Comparison of ENCODE assay signal across 24 cellular contexts in the genomic region with DNA sequence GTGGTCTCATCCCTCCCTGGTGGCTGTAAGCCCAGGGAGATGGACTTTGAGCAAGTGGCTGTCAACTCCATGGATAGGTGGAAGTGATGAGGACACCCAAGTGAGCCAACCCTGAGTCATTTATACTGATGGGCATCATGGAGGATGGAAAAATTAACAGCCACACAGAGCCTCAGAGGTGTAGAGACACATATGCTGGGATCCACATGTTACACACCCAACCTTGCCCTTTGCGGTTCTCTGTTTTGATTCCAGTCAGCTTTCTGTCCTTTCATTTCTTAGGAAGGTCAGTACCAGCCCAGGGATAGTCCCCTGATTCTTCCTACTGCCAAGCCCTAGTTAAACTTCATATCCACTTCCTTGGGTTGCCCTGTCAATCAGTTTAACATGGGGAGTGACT. TPM values are rescaled to one million over a fixed set of nuclear protein-coding genes. Genes with fewer than 3 reads are reported as not detected.
A peak's percentile ranks its signal among the peaks of the same experiment; 100 is the strongest.
DNase-seq lines count a peak whose midpoint lies in the region; ATAC-seq, FAIRE-seq and TF ChIP-seq lines count a peak whose summit lies in the region.
"Had no signal": no experiment of that assay in that cellular context is flagged by ENCODE, and none has a peak within 500 bp of the region (broad histone marks: within the 10 kb centered on the region; RNA-seq: fewer than 3 reads in every experiment).

No MANE protein-coding gene starts in this region.

- no peaks in the 10 kb centered on the region for H3K79me2 ChIP-seq in Loucy (ENCODE audit: insufficient read depth, low read length)

- H3K36me3 Mint-ChIP-seq in activated naive CD8-positive, alpha-beta T cell treated with anti-CD3 and anti-CD28 coated beads, Interleukin-2, amount 50 U/mL, for 24 hours (ENCODE audit: low read depth), result no peaks in the 10 kb centered on the region
- peaks cover 11% of the 10 kb centered on the region for H3K36me3 Mint-ChIP-seq in activated naive CD8-positive, alpha-beta T cell treated with anti-CD3 and anti-CD28 coated beads for 36 hours
- H3K36me3 Mint-ChIP-seq in activated CD4-positive, alpha-beta T cell treated with anti-CD3 and anti-CD28 coated beads, Interleukin-2, amount 10 ng/mL, durations not matched to agents 7 days and 5 days (ENCODE audit: low read depth), result peaks cover 1% of the 10 kb centered on the region
- H3K36me3 Mint-ChIP-seq in effector memory CD8-positive, alpha-beta T cell (ENCODE audit: insufficient read depth), result no peaks in the 10 kb centered on the region
- H3K36me3 Mint-ChIP-seq: CD14-positive monocyte; CD4-positive, alpha-beta memory T cell had no signal

- no peaks in the 10 kb centered on the region for H4K20me1 ChIP-seq in Loucy (ENCODE audit: insufficient read depth, low read length, poor library complexity, severe bottlenecking)
- H4K20me1 ChIP-seq: BLaER1 treated with 17β-estradiol and CSF1 and Interleukin-3, amounts not matched to agents 10 nM and 100 nM had no signal

- H3K9me3 ChIP-seq in Loucy (ENCODE audit: insufficient read depth, low read depth, low read length), result no peaks in the 10 kb centered on the region
- H3K9me3 ChIP-seq: A549, BE2C had no signal

- H3K4me3 Mint-ChIP-seq in activated naive CD8-positive, alpha-beta T cell treated with anti-CD3 and anti-CD28 coated beads, Interleukin-2, amount 50 U/mL, for 24 hours, result no peak overlapping the region
- H3K4me3 Mint-ChIP-seq in activated naive CD8-positive, alpha-beta T cell treated with anti-CD3 and anti-CD28 coated beads for 36 hours, result no peak overlapping the region
- no peak overlapping the region for H3K4me3 Mint-ChIP-seq in activated CD4-positive, alpha-beta T cell treated with anti-CD3 and anti-CD28 coated beads, Interleukin-2, amount 10 ng/mL, durations not matched to agents 7 days and 5 days
- H3K4me3 Mint-ChIP-seq in effector memory CD8-positive, alpha-beta T cell, result no peak overlapping the region
- H3K4me3 Mint-ChIP-seq: CD14-positive monocyte; CD4-positive, alpha-beta memory T cell had no signal

- CTCF ChIA-PET in activated CD4-positive, alpha-beta T cell treated with anti-CD3 and anti-CD28 coated beads, Interleukin-2, amount 10 ng/mL, durations not matched to agents 7 days and 5 days (lab: Charles Lee), result interaction anchor here (0.5 kb wide), 1 partner anchor 27 kb away, joined by 3 read pairs; no protein-coding TSS in a partner anchor

- no peak overlapping the region for H3K9ac ChIP-seq in Loucy (ENCODE audit: low read depth, low read length, poor library complexity, severe bottlenecking)
- H3K9ac ChIP-seq: BLaER1 treated with 17β-estradiol and CSF1 and Interleukin-3, amounts not matched to agents 10 nM and 100 nM had no signal

- H3K36me3 ChIP-seq in Loucy (ENCODE audit: insufficient read depth, low read length) (no peaks in the 10 kb centered on the region), bronchial epithelial cell (ENCODE audit: control insufficient read depth, insufficient read depth, low read length) (no peaks in the 10 kb centered on the region)
- H3K36me3 ChIP-seq: BE2C had no signal

- no peaks in the 10 kb centered on the region for H3F3A ChIP-seq in Loucy (ENCODE audit: low read depth)

- FAIRE-seq in bronchial epithelial cell (lab: Jason Lieb, UNC), result peak; percentile 90
- FAIRE-seq: A549, GM12892 had no signal

- H3K4me3 ChIP-seq in Loucy (ENCODE audit: low read length, poor library complexity, severe bottlenecking), result no peak overlapping the region
- H3K4me3 ChIP-seq in bronchial epithelial cell (ENCODE audit: low read depth, low read length), result no peak overlapping the region
- H3K4me3 ChIP-seq: A549; BLaER1 treated with 17β-estradiol and CSF1 and Interleukin-3, amounts not matched to agents 10 nM and 100 nM had no signal

- H3K4me2 ChIP-seq in Loucy (ENCODE audit: low read depth, low read length, poor library complexity, severe bottlenecking), result no peak overlapping the region
- H3K4me2 ChIP-seq: A549; BLaER1 treated with 17β-estradiol and CSF1 and Interleukin-3, amounts not matched to agents 10 nM and 100 nM had no signal

- peak overlapping the region; percentile 41; the same call in 1 of the 2 replicates for H2AFZ ChIP-seq in Loucy (ENCODE audit: low read length)

- ATAC-seq in activated naive CD8-positive, alpha-beta T cell treated with anti-CD3 and anti-CD28 coated beads, Interleukin-2, amount 50 U/mL, for 24 hours, result peak; percentile 59
- ATAC-seq in effector memory CD8-positive, alpha-beta T cell (replicated peaks), result no peak
- no peak for ATAC-seq in HG03457 (IDR thresholded peaks at IDR 0.05; ENCODE audit: unreplicated experiment)
- ATAC-seq: A549 had no signal

- H3K27ac Mint-ChIP-seq in activated naive CD8-positive, alpha-beta T cell treated with anti-CD3 and anti-CD28 coated beads, Interleukin-2, amount 50 U/mL, for 24 hours, result no peak overlapping the region
- no peak overlapping the region for H3K27ac Mint-ChIP-seq in activated naive CD8-positive, alpha-beta T cell treated with anti-CD3 and anti-CD28 coated beads for 36 hours
- H3K27ac Mint-ChIP-seq in activated CD4-positive, alpha-beta T cell treated with anti-CD3 and anti-CD28 coated beads, Interleukin-2, amount 10 ng/mL, durations not matched to agents 7 days and 5 days, result no peak overlapping the region
- no peak overlapping the region for H3K27ac Mint-ChIP-seq in effector memory CD8-positive, alpha-beta T cell
- H3K27ac Mint-ChIP-seq: CD14-positive monocyte; CD4-positive, alpha-beta memory T cell had no signal

- TF ChIP-seq CTCF in Loucy (conservative IDR thresholded peaks at IDR 0.05; ENCODE audit: low read length) (no peak), bronchial epithelial cell (IDR thresholded peaks at IDR 0.05; ENCODE audit: insufficient read depth, low read length, severe bottlenecking) (no peak)

- no peaks in the 10 kb centered on the region for H3K27me3 Mint-ChIP-seq in activated naive CD8-positive, alpha-beta T cell treated with anti-CD3 and anti-CD28 coated beads, Interleukin-2, amount 50 U/mL, for 24 hours
- no peaks in the 10 kb centered on the region for H3K27me3 Mint-ChIP-seq in activated naive CD8-positive, alpha-beta T cell treated with anti-CD3 and anti-CD28 coated beads for 36 hours
- H3K27me3 Mint-ChIP-seq in activated CD4-positive, alpha-beta T cell treated with anti-CD3 and anti-CD28 coated beads, Interleukin-2, amount 10 ng/mL, durations not matched to agents 7 days and 5 days, result no peaks in the 10 kb centered on the region
- H3K27me3 Mint-ChIP-seq in effector memory CD8-positive, alpha-beta T cell, result peaks cover 14 to 26% of the 10 kb centered on the region in 2 donors

- POLR2A ChIA-PET in activated CD4-positive, alpha-beta T cell treated with anti-CD3 and anti-CD28 coated beads, Interleukin-2, amount 10 ng/mL, durations not matched to agents 7 days and 5 days (lab: Charles Lee), result no interaction called here

- no peaks in the 10 kb centered on the region for H3K9me3 Mint-ChIP-seq in activated naive CD8-positive, alpha-beta T cell treated with anti-CD3 and anti-CD28 coated beads, Interleukin-2, amount 50 U/mL, for 24 hours
- no peaks in the 10 kb centered on the region for H3K9me3 Mint-ChIP-seq in activated naive CD8-positive, alpha-beta T cell treated with anti-CD3 and anti-CD28 coated beads for 36 hours
- H3K9me3 Mint-ChIP-seq in activated CD4-positive, alpha-beta T cell treated with anti-CD3 and anti-CD28 coated beads, Interleukin-2, amount 10 ng/mL, durations not matched to agents 7 days and 5 days, result peaks cover 13% of the 10 kb centered on the region
- H3K9me3 Mint-ChIP-seq in effector memory CD8-positive, alpha-beta T cell, result no peaks in the 10 kb centered on the region

- no peaks in the 10 kb centered on the region for H3K9me2 ChIP-seq in Loucy (replicated peaks; ENCODE audit: low read depth, low read length)

- no peaks in the 10 kb centered on the region for H3K27me3 ChIP-seq in Loucy (ENCODE audit: insufficient read depth, low read length, poor library complexity, severe bottlenecking)
- H3K27me3 ChIP-seq in bronchial epithelial cell (ENCODE audit: control insufficient read depth, insufficient read depth, low read length), result no peaks in the 10 kb centered on the region
- H3K27me3 ChIP-seq: BE2C; BLaER1 treated with 17β-estradiol and CSF1 and Interleukin-3, amounts not matched to agents 10 nM and 100 nM had no signal

- no peak for DNase-seq in activated naive CD8-positive, alpha-beta T cell treated with anti-CD3 and anti-CD28 coated beads, Interleukin-2, amount 50 U/mL, for 24 hours
- no peak for DNase-seq in activated naive CD8-positive, alpha-beta T cell treated with anti-CD3 and anti-CD28 coated beads for 36 hours
- DNase-seq in bronchial epithelial cell (ENCODE audit: low read depth), result no peak
- DNase-seq in activated CD4-positive, alpha-beta T cell treated with anti-CD3 and anti-CD28 coated beads, Interleukin-2, amount 10 ng/mL, durations not matched to agents 7 days and 5 days, result no peak
- no peak for DNase-seq in effector memory CD8-positive, alpha-beta T cell
- DNase-seq: 8988T; ACHN; AML-193; BE2C; Calu3; CD4-positive, alpha-beta memory T cell; COR-L47; DMS53; DMS79 treated with DMSO at 0.1 percent for 48 hours; GF-D8; GOT3; H7; HCEC 1CT had no signal

- peaks cover 7% of the 10 kb centered on the region for H3K4me1 ChIP-seq in Loucy (ENCODE audit: insufficient read depth, low read length, poor library complexity, severe bottlenecking)
- H3K4me1 ChIP-seq: A549, BE2C had no signal

- H3K4me1 Mint-ChIP-seq in activated naive CD8-positive, alpha-beta T cell treated with anti-CD3 and anti-CD28 coated beads, Interleukin-2, amount 50 U/mL, for 24 hours, result peaks cover 9% of the 10 kb centered on the region
- peaks cover 9% of the 10 kb centered on the region for H3K4me1 Mint-ChIP-seq in activated naive CD8-positive, alpha-beta T cell treated with anti-CD3 and anti-CD28 coated beads for 36 hours
- peaks cover 23% of the 10 kb centered on the region for H3K4me1 Mint-ChIP-seq in activated CD4-positive, alpha-beta T cell treated with anti-CD3 and anti-CD28 coated beads, Interleukin-2, amount 10 ng/mL, durations not matched to agents 7 days and 5 days
- peaks cover 4 to 7% of the 10 kb centered on the region in 2 donors for H3K4me1 Mint-ChIP-seq in effector memory CD8-positive, alpha-beta T cell (ENCODE audit: low read depth in 2 of 2)

RNA-seq across cellular contexts. Expression of a gene that starts 51.9 kb away (rescaled TPM):
- total RNA-seq in activated naive CD8-positive, alpha-beta T cell treated with anti-CD3 and anti-CD28 coated beads for 36 hours, result 100 to 1,000 TPM; 191 to 195 TPM
- 142 and 241 TPM in 2 replicates for total RNA-seq in bronchial epithelial cell
- 10 to 100 TPM; 68.6 to 71.3 TPM for total RNA-seq in activated CD4-positive, alpha-beta T cell treated with anti-CD3 and anti-CD28 coated beads, Interleukin-2, amount 10 ng/mL, durations not matched to agents 7 days and 5 days
